20 cellular contexts compared by ENCODE assay signal in genomic region chr1:109671067-109671466, GRCh38. TPM values are rescaled to one million over a fixed set of nuclear protein-coding genes. Genes with fewer than 3 reads are reported as not detected.
DNase-seq lines count a peak whose midpoint lies in the region; ATAC-seq, FAIRE-seq and TF ChIP-seq lines count a peak whose summit lies in the region.
"Had no signal": no experiment of that assay in that cellular context is flagged by ENCODE, and none has a peak within 500 bp of the region (broad histone marks: within the 10 kb centered on the region; RNA-seq: fewer than 3 reads in every experiment).

No MANE protein-coding gene starts in this region.

- TF ChIP-seq POLR2A in endothelial cell of umbilical vein (IDR thresholded peaks at IDR 0.05; ENCODE audit: low read depth, low read length) (no peak), suprapubic skin (IDR thresholded peaks at IDR 0.05) (no peak)

- dilution Hi-C loops in endothelial cell of umbilical vein (cut with MboI; ENCODE audit: extremely low pct_ligation_motif_present, low sequenced_read_pairs): no loop called here

- FAIRE-seq in endothelial cell of umbilical vein (lab: Jason Lieb, UNC): no peak
- FAIRE-seq: HepG2 had no signal

- peaks cover 15% of the 10 kb centered on the region for H3K4me1 Mint-ChIP-seq in nephron

- TF ChIP-seq EP300 in suprapubic skin (IDR thresholded peaks at IDR 0.05): no peak

- DNase-seq in EL (peak; percentile 0), HEK293T (ENCODE audit: extremely low spot score) (peak; percentile 2), endothelial cell of umbilical vein (ENCODE audit: low read depth, low spot score) (peak; percentile 0), suprapubic skin (ENCODE audit: low spot score in 2 of 2) (no peak)
- DNase-seq: Caco-2; CD4-positive, alpha-beta T cell; GDM1; GM23248; NCI-H1417 treated with DMSO at 0.1 percent for 48 hours; NCI-H1930; NCI-H526 had no signal

- H3K9me1 ChIP-seq in endothelial cell of umbilical vein (replicated peaks; ENCODE audit: control insufficient read depth, extremely low read depth, insufficient read depth, low read length): no peaks in the 10 kb centered on the region

- no peaks in the 10 kb centered on the region for H3K27me3 ChIP-seq in endothelial cell of umbilical vein (ENCODE audit: control insufficient read depth in 2 of 2, insufficient read depth in 2 of 2, low read length in 2 of 2)
- H3K27me3 ChIP-seq in suprapubic skin: no peaks in the 10 kb centered on the region

- TF ChIP-seq CTCF in endothelial cell of umbilical vein (IDR thresholded peaks at IDR 0.05; ENCODE audit: extremely low read depth in 1 of 2, insufficient read depth in 1 of 2, low read depth in 1 of 2, low read length in 2 of 2) (no peak), nephron (IDR thresholded peaks at IDR 0.05; ENCODE audit: unreplicated experiment in 3 of 3) (no peak), suprapubic skin (IDR thresholded peaks at IDR 0.05) (no peak)

- H3K79me2 ChIP-seq in endothelial cell of umbilical vein (ENCODE audit: control insufficient read depth, insufficient read depth, low read length): no peaks in the 10 kb centered on the region

- POLR2A ChIA-PET in HEK293T (lab: Yijun Ruan, JAX): interaction anchor here (1.4 kb wide), 1 partner anchor 69 kb away, joined by 4 read pairs; no protein-coding TSS in a partner anchor
- POLR2A ChIA-PET in endothelial cell of umbilical vein (lab: Charles Lee): no interaction called here

- ATAC-seq in HG03460 (IDR thresholded peaks at IDR 0.05; ENCODE audit: unreplicated experiment): no peak
- ATAC-seq in HG02852 (IDR thresholded peaks at IDR 0.05; ENCODE audit: unreplicated experiment): no peak
- ATAC-seq: HepG2, Panc1, Right ventricle myocardium inferior had no signal

- H3K27me3 Mint-ChIP-seq in nephron (ENCODE audit: low read depth): no peaks in the 10 kb centered on the region
- H3K27me3 Mint-ChIP-seq: CD4-positive, alpha-beta T cell had no signal

- H4K20me1 ChIP-seq in endothelial cell of umbilical vein (replicated peaks; ENCODE audit: control insufficient read depth, extremely low read depth, insufficient read depth, low read length): no peaks in the 10 kb centered on the region

- intact Hi-C loops in endothelial cell of umbilical vein (cut with micrococcal nuclease): no loop called here

- H3K4me3 Mint-ChIP-seq in nephron: peak overlapping the region in 2 of 3 experiments; percentile 36 to 64

- CTCF ChIA-PET in HEK293T (lab: Yijun Ruan, JAX) (interaction anchor here (0.6 to 0.8 kb wide), 2 partner anchors 31 to 47 kb away, joined by 3 read pairs; no protein-coding TSS in a partner anchor), endothelial cell of umbilical vein (lab: Charles Lee) (interaction anchor here (1.0 to 1.1 kb wide), 2 partner anchors 31 to 314 kb away, joined by 5 read pairs; partner anchors contain the start of gene AHCYL1)

- no TSS peak for BruUV-seq in endothelial cell of umbilical vein (replicated peaks; lab: Mats Ljungman, UMichigan)

- no peaks in the 10 kb centered on the region for H3K9me3 Mint-ChIP-seq in nephron
- H3K9me3 Mint-ChIP-seq: CD4-positive, alpha-beta T cell had no signal

- H3K4me3 ChIP-seq in endothelial cell of umbilical vein (replicated peaks in 1 of 3; ENCODE audit: insufficient read depth in 1 of 3, low read depth in 1 of 3, low read length in 3 of 3): no peak overlapping the region
- no peak overlapping the region for H3K4me3 ChIP-seq in suprapubic skin
- H3K4me3 ChIP-seq: GM23248 had no signal

- H3K27ac Mint-ChIP-seq in nephron: no peak overlapping the region
- H3K27ac Mint-ChIP-seq: CD4-positive, alpha-beta T cell had no signal

- H3K27ac ChIP-seq in endothelial cell of umbilical vein (ENCODE audit: insufficient read depth, low read depth, low read length) (no peak overlapping the region), suprapubic skin (no peak overlapping the region)
- H3K27ac ChIP-seq: GM23248, KMS-11 had no signal

- H3K9ac ChIP-seq in endothelial cell of umbilical vein (replicated peaks; ENCODE audit: extremely low read depth, insufficient read depth, low read length): no peak overlapping the region
- H3K9ac ChIP-seq: GM23248, KMS-11 had no signal

- no peak overlapping the region for H3K4me2 ChIP-seq in endothelial cell of umbilical vein (ENCODE audit: insufficient read depth, low read length)
- H3K4me2 ChIP-seq: KMS-11 had no signal

- 97% methylated on average over 5 of the region's 5 CpGs for WGBS in suprapubic skin

- H3K9me3 ChIP-seq in endothelial cell of umbilical vein (replicated peaks; ENCODE audit: control insufficient read depth, insufficient read depth, low read length): no peaks in the 10 kb centered on the region
- no peaks in the 10 kb centered on the region for H3K9me3 ChIP-seq in suprapubic skin
- H3K9me3 ChIP-seq: Caco-2 had no signal

- H3K4me1 ChIP-seq in endothelial cell of umbilical vein (ENCODE audit: control insufficient read depth, extremely low read depth, insufficient read depth, low read length) (peaks cover 5% of the 10 kb centered on the region), suprapubic skin (peaks cover 20% of the 10 kb centered on the region)
- H3K4me1 ChIP-seq: Caco-2 had no signal

- no peaks in the 10 kb centered on the region for H3K36me3 ChIP-seq in endothelial cell of umbilical vein (ENCODE audit: control insufficient read depth in 2 of 2, extremely low read depth in 1 of 2, insufficient read depth in 2 of 2, low read length in 2 of 2)
- H3K36me3 ChIP-seq in suprapubic skin: peaks cover 9% of the 10 kb centered on the region

- H3K36me3 Mint-ChIP-seq in nephron (ENCODE audit: low read depth): peaks cover 31% of the 10 kb centered on the region

- no peak overlapping the region for H2AFZ ChIP-seq in endothelial cell of umbilical vein (ENCODE audit: low read depth, low read length)
- H2AFZ ChIP-seq: GM23248 had no signal

TF ChIP-seq in HEK293T, 16 proteins besides CTCF, POLR2A, EP300 and RAD21 (continues in another document):
- TF ChIP-seq BHLHE40 (IDR thresholded peaks at IDR 0.05; ENCODE audit: borderline replicate concordance): no peak
- no peak for TF ChIP-seq L3MBTL2 (conservative IDR thresholded peaks at IDR 0.05)

RNA-seq across cellular contexts. Expression of gene GSTM2, which starts 3.2 kb away (rescaled TPM):
- total RNA-seq in endothelial cell of umbilical vein (12.0 and 21.5 TPM in 2 replicates), suprapubic skin (100 to 1,000 TPM; 103 to 366 (median 186) TPM)
- polyA plus RNA-seq in endothelial cell of umbilical vein: 23.6 and 27.1 TPM in 2 replicates
- polyA plus RNA-seq in endothelial cell of umbilical vein (2011; cell fraction: cytosol; rRNA removed): 7.7 and 11.7 TPM in 2 replicates
- polyA plus RNA-seq in endothelial cell of umbilical vein (2011; cell fraction: nucleus; rRNA removed): 110 and 171 TPM in 2 replicates
- polyA plus RNA-seq in endothelial cell of umbilical vein (2012): 13.3 and 25.1 TPM in 2 replicates
- polyA minus RNA-seq in endothelial cell of umbilical vein: 13.5 and 14.5 TPM in 2 replicates
- polyA minus RNA-seq in endothelial cell of umbilical vein (2011; cell fraction: cytosol; rRNA and poly(A)+ RNA removed): not detected
- polyA minus RNA-seq in endothelial cell of umbilical vein (2011; cell fraction: nucleus; rRNA and poly(A)+ RNA removed): 8.7 and 9.2 TPM in 2 replicates

RNA-seq across cellular contexts. Expression of gene GSTM4, which starts 15.2 kb away (rescaled TPM):
- total RNA-seq in endothelial cell of umbilical vein: 5.5 and 9.5 TPM in 2 replicates
- 11.6 and 12.4 TPM in 2 replicates for polyA plus RNA-seq in endothelial cell of umbilical vein
- polyA plus RNA-seq in endothelial cell of umbilical vein (2011; cell fraction: cytosol; rRNA removed): 8.9 TPM in 2 replicates
- polyA plus RNA-seq in endothelial cell of umbilical vein (2011; cell fraction: nucleus; rRNA removed): 8.7 and 8.8 TPM in 2 replicates
- 4.6 and 5.6 TPM in 2 replicates for polyA plus RNA-seq in endothelial cell of umbilical vein (2012)
- 7.9 and 12.6 TPM in 2 replicates for polyA minus RNA-seq in endothelial cell of umbilical vein
- 2.8 TPM for polyA minus RNA-seq in endothelial cell of umbilical vein (2011; cell fraction: cytosol; rRNA and poly(A)+ RNA removed)
- polyA minus RNA-seq in endothelial cell of umbilical vein (2011; cell fraction: nucleus; rRNA and poly(A)+ RNA removed): 3.0 and 3.2 TPM in 2 replicates
- total RNA-seq in suprapubic skin: 10 to 100 TPM; 18.7 to 41.1 (median 32.3) TPM

RNA-seq across cellular contexts. Expression of gene GSTM1, which starts 16.6 kb away (rescaled TPM):
- total RNA-seq in endothelial cell of umbilical vein (35.5 TPM in 1 of 2 replicates, not detected in the other), suprapubic skin (10 to 100 TPM in 1 of 4 donors, not detected in 3; 48.2 TPM)
- 0.16 TPM in 1 of 2 replicates, not detected in the other for polyA plus RNA-seq in endothelial cell of umbilical vein
- polyA plus RNA-seq in endothelial cell of umbilical vein (2011; cell fraction: cytosol; rRNA removed): 0.16 TPM in 1 of 2 replicates, not detected in the other
- polyA plus RNA-seq in endothelial cell of umbilical vein (2011; cell fraction: nucleus; rRNA removed): 0.28 and 0.35 TPM in 2 replicates
- not detected in 2 replicates for polyA plus RNA-seq in endothelial cell of umbilical vein (2012)
- polyA minus RNA-seq in endothelial cell of umbilical vein: not detected in 2 replicates
- polyA minus RNA-seq in endothelial cell of umbilical vein (2011; cell fraction: cytosol; rRNA and poly(A)+ RNA removed): not detected
- not detected in 2 replicates for polyA minus RNA-seq in endothelial cell of umbilical vein (2011; cell fraction: nucleus; rRNA and poly(A)+ RNA removed)
- total RNA-seq: Caco-2, GM23248, HepG2, M059J, Right ventricle myocardium inferior, SK-MEL-5 had no signal
- polyA plus RNA-seq: GM23248 had no signal

RNA-seq across cellular contexts. Expression of gene GSTM5, which starts 41.0 kb away (rescaled TPM):
- 0.51 and 1.6 TPM in 2 replicates for total RNA-seq in endothelial cell of umbilical vein
- 0.21 and 0.25 TPM in 2 replicates for polyA plus RNA-seq in endothelial cell of umbilical vein
- 0.19 and 0.32 TPM in 2 replicates for polyA plus RNA-seq in endothelial cell of umbilical vein (2011; cell fraction: cytosol; rRNA removed)
- 0.22 and 0.24 TPM in 2 replicates for polyA plus RNA-seq in endothelial cell of umbilical vein (2011; cell fraction: nucleus; rRNA removed)
- polyA plus RNA-seq in endothelial cell of umbilical vein (2012): not detected in 2 replicates
- polyA minus RNA-seq in endothelial cell of umbilical vein: 0.15 and 0.28 TPM in 2 replicates
- not detected for polyA minus RNA-seq in endothelial cell of umbilical vein (2011; cell fraction: cytosol; rRNA and poly(A)+ RNA removed)
- polyA minus RNA-seq in endothelial cell of umbilical vein (2011; cell fraction: nucleus; rRNA and poly(A)+ RNA removed): 0.24 TPM in 1 of 2 replicates, not detected in the other
- total RNA-seq in suprapubic skin: 1 to 10 TPM in 2 of 4 donors, under 1 TPM in 1, not detected in 1; 0.38 to 2.6 (median 1.4) TPM
- total RNA-seq: HepG2, M059J, SK-MEL-5 had no signal
- polyA plus RNA-seq: HepG2 had no signal

RNA-seq across cellular contexts. Expression of gene AMPD2, which starts 51.4 kb away (rescaled TPM):
- total RNA-seq in endothelial cell of umbilical vein (69.4 and 82.7 TPM in 2 replicates), suprapubic skin (10 to 100 TPM; 48.4 to 69.1 (median 58.1) TPM)
- 66.5 and 69.4 TPM in 2 replicates for polyA plus RNA-seq in endothelial cell of umbilical vein
- polyA plus RNA-seq in endothelial cell of umbilical vein (2011; cell fraction: cytosol; rRNA removed): 25.9 and 30.3 TPM in 2 replicates
- 341 and 447 TPM in 2 replicates for polyA plus RNA-seq in endothelial cell of umbilical vein (2011; cell fraction: nucleus; rRNA removed)
- 47.7 and 60.7 TPM in 2 replicates for polyA plus RNA-seq in endothelial cell of umbilical vein (2012)
- polyA minus RNA-seq in endothelial cell of umbilical vein: 68.1 and 84.4 TPM in 2 replicates
- 20.8 TPM for polyA minus RNA-seq in endothelial cell of umbilical vein (2011; cell fraction: cytosol; rRNA and poly(A)+ RNA removed)
- 104 and 120 TPM in 2 replicates for polyA minus RNA-seq in endothelial cell of umbilical vein (2011; cell fraction: nucleus; rRNA and poly(A)+ RNA removed)

Comparison
In these comparisons a context has a peak if more than half of its experiments do, and no peak if none do; other contexts are left out.
1. DNase-seq: peak in EL (single experiment), HEK293T (single experiment) and endothelial cell of umbilical vein (single experiment); none in suprapubic skin (0 of 2).